ENCODE assay signal across 18 cellular contexts in the genomic region with DNA sequence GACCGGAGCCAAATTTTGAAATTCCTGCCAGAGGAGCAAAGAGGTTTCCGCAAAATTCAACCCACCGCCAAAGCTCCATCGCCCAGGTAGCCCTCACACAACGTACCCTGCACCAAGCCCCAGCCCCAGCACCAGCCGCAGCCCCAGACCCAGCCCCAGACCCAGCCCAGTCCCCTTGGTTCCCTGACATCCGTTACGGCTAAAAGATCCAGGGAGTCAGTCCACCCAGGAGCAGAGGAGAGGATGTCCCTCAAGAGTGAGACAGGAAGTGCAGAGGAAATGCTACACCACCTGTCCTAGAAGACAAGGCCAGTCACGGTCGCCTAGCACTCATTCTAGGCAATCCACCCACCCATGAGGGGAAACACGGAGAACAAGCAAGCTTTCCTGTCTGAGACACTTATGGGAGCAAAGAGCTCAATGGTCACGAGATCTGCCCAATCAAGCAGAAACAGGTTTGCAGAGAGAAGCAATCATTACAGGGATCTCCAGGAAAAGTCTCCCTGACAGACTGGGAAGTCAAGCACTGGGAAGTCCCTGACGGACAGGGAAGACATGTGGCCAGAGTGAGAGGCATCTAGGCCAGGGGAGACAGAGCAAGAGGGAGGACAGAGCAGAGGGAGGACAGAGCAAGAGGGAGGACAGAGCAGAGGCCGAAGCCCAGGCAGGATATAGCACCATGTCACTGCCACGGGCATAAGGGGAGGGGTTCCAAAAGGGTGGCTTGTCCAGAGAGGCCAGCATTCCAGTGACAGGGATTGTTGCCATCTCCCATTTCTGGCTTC. TPM values are rescaled to one million over a fixed set of nuclear protein-coding genes. Genes with fewer than 3 reads are reported as not detected.
A peak's percentile ranks its signal among the peaks of the same experiment; 100 is the strongest.
DNase-seq lines count a peak whose midpoint lies in the region; ATAC-seq, FAIRE-seq and TF ChIP-seq lines count a peak whose summit lies in the region.
"Had no signal": no experiment of that assay in that cellular context is flagged by ENCODE, and none has a peak within 500 bp of the region (broad histone marks: within the 10 kb centered on the region; RNA-seq: fewer than 3 reads in every experiment).

No MANE protein-coding gene starts in this region.

- no peak overlapping the region; a peak in 1 of 4 replicates for H3K9ac ChIP-seq in K562 (ENCODE audit: insufficient read depth in 1 of 2, low read depth in 2 of 2, low read length in 2 of 2)
- H3K9ac ChIP-seq in neural progenitor cell = no peak overlapping the region

- H3K36me3 ChIP-seq in K562 (ENCODE audit: control insufficient read depth, insufficient read depth, low read length) (no peaks in the 10 kb centered on the region), neural progenitor cell (no peaks in the 10 kb centered on the region), upper lobe of right lung (no peaks in the 10 kb centered on the region)

- no peak for TF ChIP-seq RAD21 in K562 (CRISPR knock-in tag; conservative IDR thresholded peaks at IDR 0.05 in 1 of 2, IDR thresholded peaks at IDR 0.05 in 1 of 2)

- peak overlapping the region; percentile 80; the same call in 1 of the 2 replicates for H2AFZ ChIP-seq in K562 (ENCODE audit: low read depth, low read length)
- no peak overlapping the region for H2AFZ ChIP-seq in neural progenitor cell (replicated peaks)
- H2AFZ ChIP-seq: GM23338 had no signal

- WGBS in K562 (ENCODE audit: insufficient coverage, low coverage, missing lambda C conversion rate) = 26% methylated on average over 15 of the region's 15 CpGs

- no peak overlapping the region for H3K4me2 ChIP-seq in K562 (ENCODE audit: insufficient read depth, low read length)
- no peak overlapping the region for H3K4me2 ChIP-seq in neural progenitor cell
- H3K4me2 ChIP-seq: GM23338 had no signal

- no peak for TF ChIP-seq POLR2A in K562 (conservative IDR thresholded peaks at IDR 0.05)

- POLR2A ChIA-PET in K562 (lab: Yijun Ruan, JAX) = no interaction called here

- DNase-seq in activated effector memory CD4-positive, alpha-beta T cell treated with anti-CD3 and anti-CD28 coated beads, Interleukin-2, amount 50 U/mL, for 16 hours = peak; percentile 57
- no peak for DNase-seq in activated effector memory CD4-positive, alpha-beta T cell treated with Interleukin-2 at 50 U/mL for 16 hours
- DNase-seq in K562 (ENCODE audit: extremely low read depth in 1 of 4, low spot score in 3 of 4) (no peak), neural progenitor cell (ENCODE audit: low spot score) (no peak), upper lobe of right lung (no peak)
- no peak for DNase-seq in stimulated activated effector memory CD8-positive, alpha-beta T cell treated with anti-CD3 and anti-CD28 coated beads, Interleukin-12 subunit alpha, Interleukin-12 subunit beta, amount 100 ng/mL, for 72 hours (ENCODE audit: low spot score in 2 of 2)
- DNase-seq: DMS 273 treated with DMSO at 0.1 percent for 48 hours, KBM-7, NCI-H1436, NCI-H2081 treated with DMSO at 0.1 percent for 48 hours, NCI-H510A treated with DMSO at 0.1 percent for 48 hours, NCI-H82, PC-3 had no signal

- peaks cover 75% of the 10 kb centered on the region for H3K9me3 Mint-ChIP-seq in neural progenitor cell
- peaks cover 9% of the 10 kb centered on the region for H3K9me3 Mint-ChIP-seq in stimulated activated effector memory CD8-positive, alpha-beta T cell treated with anti-CD3 and anti-CD28 coated beads, Interleukin-12 subunit alpha, Interleukin-12 subunit beta, amount 100 ng/mL, for 72 hours

- H3K4me3 ChIP-seq in K562 = no peak overlapping the region
- H3K4me3 ChIP-seq in neural progenitor cell = no peak overlapping the region
- no peak overlapping the region for H3K4me3 ChIP-seq in upper lobe of right lung
- H3K4me3 ChIP-seq: GM23338 had no signal

- intact Hi-C loops in K562 (cut with micrococcal nuclease) (no loop called here), upper lobe of right lung (cut with DNase I) (no loop called here)

- H4K20me1 ChIP-seq in K562 (replicated peaks; ENCODE audit: control insufficient read depth, insufficient read depth, low read length) (no peaks in the 10 kb centered on the region), neural progenitor cell (ENCODE audit: low read depth) (no peaks in the 10 kb centered on the region)

- H3K9me3 ChIP-seq in K562 (replicated peaks; ENCODE audit: control insufficient read depth, insufficient read depth, low read depth, low read length) (no peaks in the 10 kb centered on the region), neural progenitor cell (ENCODE audit: low read depth) (no peaks in the 10 kb centered on the region), upper lobe of right lung (no peaks in the 10 kb centered on the region)

- H3K4me1 Mint-ChIP-seq in neural progenitor cell = no peaks in the 10 kb centered on the region
- peaks cover 7% of the 10 kb centered on the region for H3K4me1 Mint-ChIP-seq in stimulated activated effector memory CD8-positive, alpha-beta T cell treated with anti-CD3 and anti-CD28 coated beads, Interleukin-12 subunit alpha, Interleukin-12 subunit beta, amount 100 ng/mL, for 72 hours
- H3K4me1 Mint-ChIP-seq: GM23338 had no signal

- CTCF ChIA-PET in K562 (lab: Yijun Ruan, JAX; ENCODE audit: low intra/inter-chr PET ratio) = no interaction called here

- H3K27ac Mint-ChIP-seq in neural progenitor cell = no peak overlapping the region
- no peak overlapping the region for H3K27ac Mint-ChIP-seq in stimulated activated effector memory CD8-positive, alpha-beta T cell treated with anti-CD3 and anti-CD28 coated beads, Interleukin-12 subunit alpha, Interleukin-12 subunit beta, amount 100 ng/mL, for 72 hours
- H3K27ac Mint-ChIP-seq: GM23338 had no signal

- peaks cover 11% of the 10 kb centered on the region for H3K27me3 Mint-ChIP-seq in neural progenitor cell (ENCODE audit: insufficient read depth, low read depth)

- no peak for TF ChIP-seq CTCF in K562 (IDR thresholded peaks at IDR 0.05 in 2 of 3, conservative IDR thresholded peaks at IDR 0.05 in 1 of 3; ENCODE audit: insufficient read depth in 2 of 3, low read depth in 1 of 3, low read length in 3 of 3)
- no peak for TF ChIP-seq CTCF in neural progenitor cell (IDR thresholded peaks at IDR 0.05)
- no peak for TF ChIP-seq CTCF in upper lobe of right lung (IDR thresholded peaks at IDR 0.05)

- in situ Hi-C loops in K562 (cut with MboI) = loop anchor here (10.0 kb wide), 2 partner anchors 627 to 707 kb away; no protein-coding TSS in a partner anchor

- no peak for ATAC-seq in K562
- ATAC-seq in upper lobe of right lung = peak; percentile 12
- ATAC-seq in stimulated activated effector memory CD8-positive, alpha-beta T cell treated with anti-CD3 and anti-CD28 coated beads, Interleukin-12 subunit alpha, Interleukin-12 subunit beta, amount 100 ng/mL, for 72 hours = no peak
- ATAC-seq in HG03354 (IDR thresholded peaks at IDR 0.05; ENCODE audit: poor library complexity, severe bottlenecking, unreplicated experiment) = no peak
- ATAC-seq: GM23338, HCT116, PC-3 had no signal

- no peaks in the 10 kb centered on the region for H3F3A ChIP-seq in neural progenitor cell (ENCODE audit: low read depth)

- no peaks in the 10 kb centered on the region for H3K79me2 ChIP-seq in K562 (ENCODE audit: control insufficient read depth, insufficient read depth, low read length)
- no peaks in the 10 kb centered on the region for H3K79me2 ChIP-seq in neural progenitor cell (ENCODE audit: low read depth)

- H3K4me3 Mint-ChIP-seq in neural progenitor cell = peak overlapping the region; percentile 3
- H3K4me3 Mint-ChIP-seq in stimulated activated effector memory CD8-positive, alpha-beta T cell treated with anti-CD3 and anti-CD28 coated beads, Interleukin-12 subunit alpha, Interleukin-12 subunit beta, amount 100 ng/mL, for 72 hours = no peak overlapping the region
- H3K4me3 Mint-ChIP-seq: GM23338 had no signal

- H3K27me3 ChIP-seq in K562 (ENCODE audit: control insufficient read depth in 2 of 2, insufficient read depth in 2 of 2, low read length in 2 of 2) (peaks cover 0 to 33% of the 10 kb centered on the region in 2 experiments; a peak in 2 of 5 replicates), neural progenitor cell (no peaks in the 10 kb centered on the region), upper lobe of right lung (no peaks in the 10 kb centered on the region)

- TF ChIP-seq EP300 in K562 (IDR thresholded peaks at IDR 0.05; ENCODE audit: low read length) = no peak

- peaks cover 2% of the 10 kb centered on the region for H3K36me3 Mint-ChIP-seq in neural progenitor cell
- no peaks in the 10 kb centered on the region for H3K36me3 Mint-ChIP-seq in stimulated activated effector memory CD8-positive, alpha-beta T cell treated with anti-CD3 and anti-CD28 coated beads, Interleukin-12 subunit alpha, Interleukin-12 subunit beta, amount 100 ng/mL, for 72 hours

- no TSS peak for BruUV-seq in K562 (replicated peaks; lab: Mats Ljungman, UMichigan)

- no peaks in the 10 kb centered on the region for H3K9me1 ChIP-seq in K562 (ENCODE audit: control insufficient read depth, insufficient read depth, low read length)

- no peak overlapping the region for H3K27ac ChIP-seq in K562 (ENCODE audit: extremely low read depth, low read depth, low read length)
- H3K27ac ChIP-seq in neural progenitor cell = no peak overlapping the region
- H3K27ac ChIP-seq in upper lobe of right lung = no peak overlapping the region

- H3K4me1 ChIP-seq in K562 (replicated peaks in 1 of 2; ENCODE audit: control insufficient read depth in 2 of 2, insufficient read depth in 2 of 2, low read length in 2 of 2) (peaks cover 3 to 37% of the 10 kb centered on the region in 2 experiments; a peak in 4 of 5 replicates), neural progenitor cell (no peaks in the 10 kb centered on the region), upper lobe of right lung (no peaks in the 10 kb centered on the region)

- no peak for FAIRE-seq in K562 (lab: Jason Lieb, UNC)
- FAIRE-seq: A204.1 had no signal

TF ChIP-seq in K562, 482 proteins besides CTCF, POLR2A, EP300 and RAD21 (continues in another document):
- no peak for TF ChIP-seq PHF20 (IDR thresholded peaks at IDR 0.05; ENCODE audit: partially characterized antibody)

RNA-seq across cellular contexts. Expression of a gene that starts 15.0 kb away (rescaled TPM):
- total RNA-seq in K562 (2011; cell fraction: chromatin; rRNA removed; ENCODE audit: low replicate concordance) = not detected in 2 replicates
- not detected in 2 replicates for total RNA-seq in K562 (2011; cell fraction: nucleolus; rRNA removed)
- not detected in 2 replicates for total RNA-seq in K562 (2011; cell fraction: nucleoplasm; rRNA removed)
- total RNA-seq in K562 (2014; rRNA removed) (not detected in 2 replicates), K562 (2014; rRNA removed; fragmentation: Illumina TruSeq; extraction: Trizol) (not detected in 2 replicates), K562 (2015; rRNA removed; fragmentation: Illumina TruSeq; extraction: Trizol) (not detected in 2 replicates), K562 (2021) (not detected in 2 replicates), neural progenitor cell (ENCODE audit: low replicate concordance) (not detected in 2 replicates), upper lobe of right lung (not detected)
- polyA plus RNA-seq in K562 (2011; rRNA removed) (not detected in 2 replicates), K562 (2014; fragmentation: Illumina TruSeq; extraction: Trizol) (not detected in 2 replicates), K562 (2014; fragmentation: Nextera tagmentation; extraction: Ambion mirVana) (not detected), K562 (2014; rRNA removed) (not detected in 2 replicates)
- polyA plus RNA-seq in K562 (2011; cell fraction: cytosol; rRNA removed) = not detected in 2 replicates
- polyA plus RNA-seq in K562 (2011; cell fraction: nucleus; rRNA removed) = not detected in 2 replicates
- polyA plus RNA-seq in K562 (2012) = 0.03 and 0.06 TPM in 2 replicates
- polyA minus RNA-seq in K562 (2011; rRNA and poly(A)+ RNA removed) = not detected in 2 replicates
- polyA minus RNA-seq in K562 (2011; cell fraction: cytosol; rRNA and poly(A)+ RNA removed) = not detected in 2 replicates
- polyA minus RNA-seq in K562 (2011; cell fraction: nucleus; rRNA and poly(A)+ RNA removed) = not detected in 2 replicates
- total RNA-seq: Daoy, GM23338 had no signal
- polyA plus RNA-seq: GM23338 had no signal
